In genomic region chr6:114362396-114362795, GRCh38 we compare ENCODE assay signal across 24 cellular contexts. TPM values are rescaled to one million over a fixed set of nuclear protein-coding genes. Genes with fewer than 3 reads are reported as not detected.
"Had no signal": no experiment of that assay in that cellular context is flagged by ENCODE, and none has a peak within 500 bp of the region (broad histone marks: within the 10 kb centered on the region; RNA-seq: fewer than 3 reads in every experiment).

No MANE protein-coding gene starts in this region.

- H3K27me3 ChIP-seq: ovary, sigmoid colon, testis, tibial artery, upper lobe of left lung, uterus had no signal

- H3K4me3 ChIP-seq: lung, ovary, psoas muscle, sigmoid colon, testis, tibial artery, upper lobe of left lung, uterus had no signal

- ATAC-seq: left lobe of liver; naive thymus-derived CD4-positive, alpha-beta T cell; psoas muscle; right cardiac atrium; stimulated activated memory B cell treated with anti-CD40 and anti-IgM and Interleukin-4, amounts not matched to agents 10 μg/mL and 1 μg/mL and 100 μg/mL, for 72 hours; stimulated activated naive CD8-positive, alpha-beta T cell treated with anti-CD3 and anti-CD28 coated beads, Interleukin-15, Interleukin-2, amounts not matched to agents 100 U/mL and 50 U/mL, for 24 hours had no signal

- H3K4me1 ChIP-seq: psoas muscle, testis, tibial artery, upper lobe of left lung, uterus had no signal

- FAIRE-seq: frontal cortex, kidney had no signal

- DNase-seq: cortex of kidney; effector CD4-positive, alpha-beta T cell; kidney; midbrain; naive thymus-derived CD4-positive, alpha-beta T cell; occipital lobe; ovary; posterior cingulate gyrus; psoas muscle; right cardiac atrium; sigmoid colon; stimulated activated CD4-positive, alpha-beta T cell treated with anti-CD3 and anti-CD28 coated beads, Interleukin-4, amount 100 ng/mL, for 4 hours; stimulated activated naive CD8-positive, alpha-beta T cell treated with anti-CD3 and anti-CD28 coated beads, Interleukin-15, Interleukin-2, amounts not matched to agents 100 U/mL and 50 U/mL, for 24 hours; substantia nigra; testis; tibial artery; upper lobe of left lung; uterus had no signal

- H3K9me3 ChIP-seq: ovary, psoas muscle, sigmoid colon, testis, tibial artery, upper lobe of left lung, uterus had no signal

- H3K27ac ChIP-seq: ovary, psoas muscle, sigmoid colon, testis, tibial artery, upper lobe of left lung, uterus had no signal

- H3K36me3 ChIP-seq: ovary, sigmoid colon, tibial artery, upper lobe of left lung, uterus had no signal

RNA-seq across cellular contexts. Expression of gene HS3ST5, which starts 19.6 kb away (rescaled TPM):
- polyA plus RNA-seq: esophagus; liver; naive thymus-derived CD4-positive, alpha-beta T cell; ovary; right cardiac atrium had no signal
